Comparison of ENCODE assay signal across 7 cellular contexts in genomic region chr4:15233626-15234025, GRCh38.
DNase-seq lines count a peak whose midpoint lies in the region; ATAC-seq and TF ChIP-seq lines count a peak whose summit lies in the region.

No MANE protein-coding gene starts in this region.

- no peak overlapping the region for H2AFZ ChIP-seq in smooth muscle cell (ENCODE audit: low read depth)

- ATAC-seq in GM18868 (IDR thresholded peaks at IDR 0.05; ENCODE audit: unreplicated experiment) (peak; percentile 36), HG03159 (IDR thresholded peaks at IDR 0.05; ENCODE audit: unreplicated experiment) (peak; percentile 43), GM19397 (IDR thresholded peaks at IDR 0.05; ENCODE audit: unreplicated experiment) (no peak)

- H3K36me3 ChIP-seq in smooth muscle cell (ENCODE audit: low read depth) (no peaks in the 10 kb centered on the region), adrenal gland (replicated peaks in 1 of 2) (no peaks in the 10 kb centered on the region)

- peaks cover 14% of the 10 kb centered on the region for H3F3A ChIP-seq in smooth muscle cell (ENCODE audit: low read depth)

- TF ChIP-seq POLR2A in adrenal gland (IDR thresholded peaks at IDR 0.05) = no peak

- 92% methylated on average over 5 of the region's 5 CpGs for WGBS in smooth muscle cell (ENCODE audit: low lambda C conversion rate)
- WGBS in adrenal gland, 4 donors = 69 to 83% (median 73%) methylated on average over 5 of the region's 5 CpGs

- H3K4me3 ChIP-seq in coronary artery = peak overlapping the region; percentile 47
- H3K4me3 ChIP-seq in smooth muscle cell = no peak overlapping the region
- no peak overlapping the region for H3K4me3 ChIP-seq in adrenal gland

- H4K20me1 ChIP-seq in smooth muscle cell (ENCODE audit: low read depth) = no peaks in the 10 kb centered on the region

- H3K9me3 ChIP-seq in smooth muscle cell (replicated peaks; ENCODE audit: low read depth) (no peaks in the 10 kb centered on the region), adrenal gland (replicated peaks in 1 of 3) (no peaks in the 10 kb centered on the region)

- H3K9ac ChIP-seq in smooth muscle cell (ENCODE audit: low read depth) = no peak overlapping the region

- no peak for DNase-seq in coronary artery (ENCODE audit: low spot score)
- DNase-seq in smooth muscle cell (lab: John Stamatoyannopoulos, UW; ENCODE audit: unreplicated experiment) = no peak
- DNase-seq in adrenal gland = no peak
- DNase-seq in DMS53 treated with DMSO at 0.1 percent for 48 hours (lab: John Stamatoyannopoulos, UW; ENCODE audit: unreplicated experiment) = no peak

- H3K4me1 ChIP-seq in smooth muscle cell (ENCODE audit: low read depth) (peaks cover 13% of the 10 kb centered on the region), adrenal gland (replicated peaks in 1 of 2) (peaks cover 8 to 23% of the 10 kb centered on the region in 2 donors)

- H3K79me2 ChIP-seq in smooth muscle cell (ENCODE audit: low read depth) = no peaks in the 10 kb centered on the region

- TF ChIP-seq CTCF in coronary artery (IDR thresholded peaks at IDR 0.05) = no peak
- no peak for TF ChIP-seq CTCF in smooth muscle cell (IDR thresholded peaks at IDR 0.05; ENCODE audit: borderline replicate concordance, insufficient read depth, poor library complexity, severe bottlenecking)
- TF ChIP-seq CTCF in adrenal gland (IDR thresholded peaks at IDR 0.05) = no peak

- H3K27me3 ChIP-seq in smooth muscle cell (ENCODE audit: low read depth) = no peaks in the 10 kb centered on the region
- H3K27me3 ChIP-seq in adrenal gland = no peaks in the 10 kb centered on the region

- H3K4me2 ChIP-seq in smooth muscle cell = peak overlapping the region; percentile 42

- intact Hi-C loops in adrenal gland (cut with DNase I) = loop anchor here (5.0 to 10.0 kb wide), 3 partner anchors 161 to 421 kb away; partner anchors contain the start of gene FBXL5 (in 1 of the 2)

- peak overlapping the region; percentile 68 to 82 for H3K27ac ChIP-seq in coronary artery
- H3K27ac ChIP-seq in smooth muscle cell (ENCODE audit: low read depth) = peak overlapping the region; percentile 91
- H3K27ac ChIP-seq in adrenal gland = peak overlapping the region in 2 of 5 donors; percentile 4 to 9
